ENCODE assay signal across 1 cellular context in genomic region chr7:55344840-55345239, GRCh38.
TF ChIP-seq lines count a peak whose summit lies in the region.

No MANE protein-coding gene starts in this region.

TF ChIP-seq in IMR-90, 13 proteins besides CTCF, POLR2A, EP300 and RAD21 (continued from another document):
- TF ChIP-seq, protein P1, sequence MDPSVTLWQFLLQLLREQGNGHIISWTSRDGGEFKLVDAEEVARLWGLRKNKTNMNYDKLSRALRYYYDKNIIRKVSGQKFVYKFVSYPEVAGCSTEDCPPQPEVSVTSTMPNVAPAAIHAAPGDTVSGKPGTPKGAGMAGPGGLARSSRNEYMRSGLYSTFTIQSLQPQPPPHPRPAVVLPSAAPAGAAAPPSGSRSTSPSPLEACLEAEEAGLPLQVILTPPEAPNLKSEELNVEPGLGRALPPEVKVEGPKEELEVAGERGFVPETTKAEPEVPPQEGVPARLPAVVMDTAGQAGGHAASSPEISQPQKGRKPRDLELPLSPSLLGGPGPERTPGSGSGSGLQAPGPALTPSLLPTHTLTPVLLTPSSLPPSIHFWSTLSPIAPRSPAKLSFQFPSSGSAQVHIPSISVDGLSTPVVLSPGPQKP (IDR thresholded peaks at IDR 0.05; ENCODE audit: borderline replicate concordance, low read depth, low read length): no peak
- no peak for TF ChIP-seq MAFK (IDR thresholded peaks at IDR 0.05; ENCODE audit: low read depth, low read length)
